ENCODE assay signal across 32 cellular contexts in the genomic region with DNA sequence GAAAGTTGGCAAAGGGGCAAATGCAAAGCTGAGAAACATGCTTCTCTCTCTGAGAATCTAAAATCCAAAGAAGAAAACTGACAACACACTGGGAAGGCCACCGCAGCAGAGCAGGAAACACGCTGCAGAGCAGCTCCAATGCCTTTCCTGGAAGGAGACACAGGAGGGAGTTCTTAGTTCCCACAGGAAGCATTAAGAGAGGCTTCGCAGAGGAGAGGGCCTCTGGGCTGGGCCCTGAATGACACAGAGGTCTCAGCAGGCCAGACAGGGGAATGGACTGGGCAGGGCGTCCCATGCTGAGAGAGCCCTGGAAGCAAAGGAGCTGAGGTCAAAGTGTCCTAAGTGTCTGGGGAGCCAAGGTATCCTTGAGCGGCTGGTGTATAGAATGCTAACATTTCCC.
"Had no signal": no experiment of that assay in that cellular context is flagged by ENCODE, and none has a peak within 500 bp of the region (broad histone marks: within the 10 kb centered on the region; RNA-seq: fewer than 3 reads in every experiment).

No MANE protein-coding gene starts in this region.

- H3K27me3 ChIP-seq: gastrocnemius medialis, hepatocyte, ovary had no signal

- H3K27ac ChIP-seq: breast epithelium, gastrocnemius medialis, hepatocyte, lower lobe of right lung, ovary, skin epidermis, thoracic aorta had no signal

- H3K27me3 Mint-ChIP-seq: dendritic cell treated with granulocyte-macrophage colony-stimulating factor and Interleukin-4, amounts not matched to agents 40 ng/mL and 50 ng/mL, for 4 days; stimulated activated naive CD8-positive, alpha-beta T cell treated with anti-CD3 and anti-CD28 coated beads, Interleukin-15, Interleukin-2, amounts not matched to agents 100 ng/mL and 50 ng/mL, for 24 hours had no signal

- H3K36me3 Mint-ChIP-seq: activated CD4-positive, alpha-beta memory T cell treated with anti-CD3 and anti-CD28 coated beads for 36 hours; immature natural killer cell; natural killer cell treated with Interleukin-12 subunit alpha and Interleukin-12 subunit beta and Interleukin-15 and Interleukin-18, amount 100 ng/mL, for 72 hours; stimulated activated effector memory CD8-positive, alpha-beta T cell treated with anti-CD3 and anti-CD28 coated beads, Interleukin-12 subunit alpha, Interleukin-12 subunit beta, amount 100 ng/mL, for 72 hours had no signal

- H2AFZ ChIP-seq: hepatocyte had no signal

- H3K4me1 ChIP-seq: breast epithelium, gastrocnemius medialis, lower lobe of right lung had no signal

- H3K4me2 ChIP-seq: hepatocyte had no signal

- H3K4me1 Mint-ChIP-seq: activated CD4-positive, alpha-beta T cell treated with anti-CD3 and anti-CD28 coated beads, Interleukin-2, amount 10 ng/mL, durations not matched to agents 24 days and 14 days; immature natural killer cell; stimulated activated effector memory CD8-positive, alpha-beta T cell treated with anti-CD3 and anti-CD28 coated beads, Interleukin-12 subunit alpha, Interleukin-12 subunit beta, amount 100 ng/mL, for 72 hours had no signal

- H3K9me3 Mint-ChIP-seq: stimulated activated effector memory CD8-positive, alpha-beta T cell treated with anti-CD3 and anti-CD28 coated beads, Interleukin-12 subunit alpha, Interleukin-12 subunit beta, amount 100 ng/mL, for 72 hours had no signal

- DNase-seq: activated CD4-positive, alpha-beta memory T cell treated with anti-CD3 and anti-CD28 coated beads for 36 hours; activated CD4-positive, alpha-beta T cell treated with anti-CD3 and anti-CD28 coated beads, Interleukin-2, amount 10 ng/mL, durations not matched to agents 24 days and 14 days; activated CD8-positive, alpha-beta memory T cell treated with anti-CD3 and anti-CD28 coated beads, Interleukin-2, amount 50 U/mL, for 4 hours; activated gamma-delta T cell treated with Interleukin-2 at 50 U/mL for 16 hours; activated T-cell treated with anti-CD3 and anti-CD28 coated beads, Interleukin-2, amount 50 U/mL, for 1 hour; central memory CD4-positive, alpha-beta T cell; effector CD8-positive, alpha-beta T cell; erythroblast; gastrocnemius medialis; glutamatergic neuron; immature natural killer cell; kidney; left colon; lower lobe of right lung; mucosa of descending colon; ovary; retina; stimulated activated CD4-positive, alpha-beta T cell treated with anti-CD3 and anti-CD28 coated beads, Interleukin-4, amount 100 ng/mL, for 24 hours; T-helper 1 cell; trophoblast cell had no signal

- H3K4me3 Mint-ChIP-seq: activated CD4-positive, alpha-beta memory T cell treated with anti-CD3 and anti-CD28 coated beads for 36 hours; activated CD4-positive, alpha-beta T cell treated with anti-CD3 and anti-CD28 coated beads, Interleukin-2, amount 10 ng/mL, durations not matched to agents 24 days and 14 days; activated naive CD4-positive, alpha-beta T cell treated with anti-CD3 and anti-CD28 coated beads, Interleukin-2, amount 50 U/mL, for 24 hours; activated T-helper 1 cell treated with anti-CD3 and anti-CD28 coated beads, Interleukin-12 subunit alpha, Interleukin-12 subunit beta, Interleukin-2, Interleukin-4 antibody, amounts not matched to agents 30 ng/mL and 10 ng/mL and 1 ng/mL, durations not matched to agents 14 hours and 24 hours and 36 hours; dendritic cell treated with granulocyte-macrophage colony-stimulating factor and Interleukin-4, amounts not matched to agents 40 ng/mL and 50 ng/mL, for 4 days; immature natural killer cell; natural killer cell treated with Interleukin-12 subunit alpha and Interleukin-12 subunit beta and Interleukin-15 and Interleukin-18, amount 100 ng/mL, for 72 hours; stimulated activated effector memory CD8-positive, alpha-beta T cell treated with anti-CD3 and anti-CD28 coated beads, Interleukin-12 subunit alpha, Interleukin-12 subunit beta, amount 100 ng/mL, for 72 hours; stimulated activated naive CD8-positive, alpha-beta T cell treated with anti-CD3 and anti-CD28 coated beads, Interleukin-15, Interleukin-2, amounts not matched to agents 100 ng/mL and 50 ng/mL, for 24 hours; T-helper 2 cell treated with Interferon-gamma antibody and Interleukin-4, amounts not matched to agents 5 μg/mL and 100 μg/mL, for 36 hours had no signal

- H3K36me3 ChIP-seq: breast epithelium, gastrocnemius medialis, lower lobe of right lung, ovary, thoracic aorta had no signal

- H3K4me3 ChIP-seq: breast epithelium, gastrocnemius medialis, hepatocyte, lower lobe of right lung, mucosa of descending colon, ovary, skin epidermis, thoracic aorta had no signal

- H3K79me2 ChIP-seq: hepatocyte had no signal

- H3K9me3 ChIP-seq: gastrocnemius medialis had no signal

- H3K27ac Mint-ChIP-seq: activated CD4-positive, alpha-beta memory T cell treated with anti-CD3 and anti-CD28 coated beads for 36 hours; activated CD4-positive, alpha-beta T cell treated with anti-CD3 and anti-CD28 coated beads, Interleukin-2, amount 10 ng/mL, durations not matched to agents 24 days and 14 days; activated naive CD4-positive, alpha-beta T cell treated with anti-CD3 and anti-CD28 coated beads, Interleukin-2, amount 50 U/mL, for 24 hours; activated T-helper 1 cell treated with anti-CD3 and anti-CD28 coated beads, Interleukin-12 subunit alpha, Interleukin-12 subunit beta, Interleukin-2, Interleukin-4 antibody, amounts not matched to agents 30 ng/mL and 10 ng/mL and 1 ng/mL, durations not matched to agents 14 hours and 24 hours and 36 hours; dendritic cell treated with granulocyte-macrophage colony-stimulating factor and Interleukin-4, amounts not matched to agents 40 ng/mL and 50 ng/mL, for 4 days; immature natural killer cell; natural killer cell treated with Interleukin-12 subunit alpha and Interleukin-12 subunit beta and Interleukin-15 and Interleukin-18, amount 100 ng/mL, for 72 hours; progenitor cell of endocrine pancreas; stimulated activated effector memory CD8-positive, alpha-beta T cell treated with anti-CD3 and anti-CD28 coated beads, Interleukin-12 subunit alpha, Interleukin-12 subunit beta, amount 100 ng/mL, for 72 hours; stimulated activated naive CD8-positive, alpha-beta T cell treated with anti-CD3 and anti-CD28 coated beads, Interleukin-15, Interleukin-2, amounts not matched to agents 100 ng/mL and 50 ng/mL, for 24 hours; T-helper 2 cell treated with Interferon-gamma antibody and Interleukin-4, amounts not matched to agents 5 μg/mL and 100 μg/mL, for 36 hours had no signal
